ENCODE assay signal across 29 cellular contexts in the genomic region with DNA sequence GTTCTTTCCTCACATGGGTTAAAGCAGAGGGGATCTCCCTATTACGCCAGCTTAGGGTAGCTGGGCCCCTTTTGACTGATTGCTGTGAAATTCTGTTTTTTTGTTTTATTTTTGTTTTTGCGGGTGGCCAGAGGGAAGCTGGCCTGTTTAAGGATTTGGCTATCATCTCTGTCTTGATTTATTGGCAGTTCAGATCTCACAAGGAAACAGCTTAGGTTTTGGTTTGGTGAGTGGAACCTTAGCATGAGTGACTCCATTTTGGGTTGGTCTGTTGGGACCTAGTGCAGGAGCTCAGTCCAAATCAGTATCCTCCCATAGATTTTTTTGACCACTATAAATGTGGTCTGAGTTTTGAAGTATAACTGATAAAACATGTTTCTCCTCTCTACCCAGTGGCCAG. TPM values are rescaled to one million over a fixed set of nuclear protein-coding genes. Genes with fewer than 3 reads are reported as not detected.
"Had no signal": no experiment of that assay in that cellular context is flagged by ENCODE, and none has a peak within 500 bp of the region (broad histone marks: within the 10 kb centered on the region; RNA-seq: fewer than 3 reads in every experiment).

No MANE protein-coding gene starts in this region.

- H3K9me3 Mint-ChIP-seq: IgD-negative memory B cell had no signal

- H3K4me3 Mint-ChIP-seq: IgD-negative memory B cell had no signal

- H3K36me3 ChIP-seq: SJSA1 had no signal

- DNase-seq: KBM-7, NCI-H1092, NCI-H1105 treated with DMSO at 0.1 percent for 48 hours, NCI-H1417 treated with DMSO at 0.1 percent for 48 hours, NCI-H146, NCI-H1694 treated with DMSO at 0.1 percent for 48 hours, NCI-H1930, NCI-H2081, NCI-H2107, NCI-H2171, NCI-H226, NCI-H446, NCI-H510A, NCI-H524 treated with DMSO at 0.1 percent for 48 hours, NCI-H69, NCI-H774, Right ventricle myocardium superior, RPMI8226, SIG-M5, T-helper 2 cell had no signal

- H3K36me3 Mint-ChIP-seq: IgD-negative memory B cell had no signal

- FAIRE-seq: HTR-8/SVneo, RCC 7860 had no signal

- H3K9me3 ChIP-seq: SJSA1 had no signal

- H3K27ac ChIP-seq: HL-60, SJSA1, SK-N-MC had no signal

- H3K4me3 ChIP-seq: SJSA1, SK-N-MC had no signal

- H3K27me3 ChIP-seq: SJSA1 had no signal

- H3K27ac Mint-ChIP-seq: IgD-negative memory B cell had no signal

RNA-seq across cellular contexts. Expression of gene NTSR2, which starts 25.6 kb away (rescaled TPM):
- total RNA-seq: LHCN-M2; MCF 10A; SJSA1; T-helper 1 cell treated with Interleukin-12 subunit alpha and Interleukin-12 subunit beta and Interleukin-4 antibody, amounts not matched to agents 30 ng/mL and 1 ng/mL, for 36 hours had no signal
- polyA plus RNA-seq: IgD-negative memory B cell had no signal
